Comparison of ENCODE assay signal across 8 cellular contexts in genomic region chr17:80990921-80991644, GRCh38. TPM values are rescaled to one million over a fixed set of nuclear protein-coding genes. Genes with fewer than 3 reads are reported as not detected.
DNase-seq lines count a peak whose midpoint lies in the region; ATAC-seq and TF ChIP-seq lines count a peak whose summit lies in the region.

No MANE protein-coding gene starts in this region.

- peak overlapping the region; percentile 78 to 85 for H3K4me3 ChIP-seq in Panc1 (ENCODE audit: low read depth in 2 of 2, low read length in 2 of 2)
- peak overlapping the region; percentile 62 for H3K4me3 ChIP-seq in fibroblast of mammary gland (ENCODE audit: control insufficient read depth, low read depth, low read length)
- peak overlapping the region; percentile 60 to 99 (median 98) for H3K4me3 ChIP-seq in sigmoid colon

- no peaks in the 10 kb centered on the region; the same call in 1 of the 2 replicates for H3K36me3 ChIP-seq in Panc1 (ENCODE audit: control insufficient read depth, insufficient read depth, low read length)
- H3K36me3 ChIP-seq in sigmoid colon: peaks cover 6 to 23% (median 12%) of the 10 kb centered on the region in 4 donors

- WGBS in sigmoid colon, 2 donors: 12 to 41% methylated on average over 22 of the region's 22 CpGs

- no peak for TF ChIP-seq CTCF in Panc1 (IDR thresholded peaks at IDR 0.05)
- no peak for TF ChIP-seq CTCF in fibroblast of mammary gland (conservative IDR thresholded peaks at IDR 0.05; ENCODE audit: control insufficient read depth, insufficient read depth, low read depth, low read length)
- TF ChIP-seq CTCF in sigmoid colon (IDR thresholded peaks at IDR 0.05): no peak

- H3K4me1 ChIP-seq in Panc1 (ENCODE audit: control insufficient read depth, insufficient read depth, low read length) (peaks cover 22% of the 10 kb centered on the region), sigmoid colon (peaks cover 0 to 64% (median 54%) of the 10 kb centered on the region in 4 donors)

- intact Hi-C loops in Panc1 (cut with micrococcal nuclease; ENCODE audit: unreplicated experiment) (no loop called here), sigmoid colon (cut with DNase I) (loop anchor here (1.0 to 5.0 kb wide), 3 partner anchors 28 to 110 kb away; partner anchors contain the start of gene BAIAP2)

- no peak for DNase-seq in Panc1 (ENCODE audit: low read depth, low spot score)
- no peak for DNase-seq in fibroblast of mammary gland (ENCODE audit: low read depth)
- DNase-seq in sigmoid colon: no peak
- no peak for DNase-seq in activated CD8-positive, alpha-beta memory T cell treated with anti-CD3 and anti-CD28 coated beads, Interleukin-2, amount 50 U/mL, for 4 hours
- no peak for DNase-seq in NCI-H146 treated with DMSO at 0.1 percent for 48 hours (lab: John Stamatoyannopoulos, UW; ENCODE audit: unreplicated experiment)

- ATAC-seq in GM18867 (IDR thresholded peaks at IDR 0.05; ENCODE audit: unreplicated experiment) (peak; percentile 12), Panc1 (no peak), GM18502 (IDR thresholded peaks at IDR 0.05; ENCODE audit: poor library complexity, unreplicated experiment) (no peak), HG02763 (IDR thresholded peaks at IDR 0.05; ENCODE audit: unreplicated experiment) (no peak)

- POLR2A ChIA-PET in Panc1 (lab: Charles Lee): no interaction called here

- CTCF ChIA-PET in Panc1 (lab: Charles Lee): interaction anchor here (0.7 kb wide), 1 partner anchor 606 kb away, joined by 3 read pairs; no protein-coding TSS in a partner anchor

- BruUV-seq in Panc1 (replicated peaks; lab: Mats Ljungman, UMichigan): no TSS peak

- TF ChIP-seq EP300 in sigmoid colon (IDR thresholded peaks at IDR 0.05): no peak

- no peak for TF ChIP-seq POLR2A in sigmoid colon (IDR thresholded peaks at IDR 0.05)

- peak overlapping the region; percentile 84 for H3K27ac ChIP-seq in Panc1 (ENCODE audit: low read length)
- peak overlapping the region; percentile 66 to 82 (median 72) for H3K27ac ChIP-seq in sigmoid colon

- in situ Hi-C loops in Panc1 (cut with HindIII; ENCODE audit: low pct_unique_long_range_greater_than_20kb, low sequenced_read_pairs): no loop called here

- H3K27me3 ChIP-seq in Panc1 (ENCODE audit: control insufficient read depth, insufficient read depth, low read length): no peaks in the 10 kb centered on the region
- no peaks in the 10 kb centered on the region for H3K27me3 ChIP-seq in sigmoid colon

- H3K9me3 ChIP-seq in Panc1 (ENCODE audit: control insufficient read depth, insufficient read depth, low read depth, low read length) (no peaks in the 10 kb centered on the region), sigmoid colon (no peaks in the 10 kb centered on the region)

RNA-seq across cellular contexts. Expression of gene CHMP6, which starts 0.6 kb away (rescaled TPM):
- 43.7 TPM for total RNA-seq in Panc1 (2021; ENCODE audit: unreplicated experiment)
- polyA plus RNA-seq in Panc1 (2012; ENCODE audit: insufficient read length): 39.1 TPM
- 10 to 100 TPM; 15.7 to 28.2 (median 22.2) TPM for total RNA-seq in sigmoid colon
- polyA plus RNA-seq in sigmoid colon: 10 to 100 TPM; 36.3 to 40.4 (median 37.2) TPM

RNA-seq across cellular contexts. Expression of gene BAIAP2, which starts 43.9 kb away (rescaled TPM):
- total RNA-seq in Panc1 (2021; ENCODE audit: unreplicated experiment): 125 TPM
- polyA plus RNA-seq in Panc1 (2012; ENCODE audit: insufficient read length): 117 TPM
- 10 to 100 TPM; 32.6 to 52.3 (median 50.9) TPM for total RNA-seq in sigmoid colon
- 10 to 100 TPM in 2 of 3 donors, 1 to 10 TPM in 1; 6.5 to 17.2 (median 14.4) TPM for polyA plus RNA-seq in sigmoid colon
